8 cellular contexts compared by ENCODE assay signal in genomic region chr2:181457121-181457740, GRCh38. TPM values are rescaled to one million over a fixed set of nuclear protein-coding genes. Genes with fewer than 3 reads are reported as not detected.
DNase-seq lines count a peak whose midpoint lies in the region; ATAC-seq and TF ChIP-seq lines count a peak whose summit lies in the region.

Gene ITGA4 (plus strand): TSS chr2:181457386. CDS start chr2:181457655, 269 bp downstream.

- no peaks in the 10 kb centered on the region for H3K36me3 ChIP-seq in lower lobe of right lung

- DNase-seq in HFFc6: peak; percentile 63
- DNase-seq in NB4 (ENCODE audit: low read depth): peak; percentile 97
- DNase-seq in activated CD4-positive, alpha-beta T cell treated with anti-CD3 and anti-CD28 coated beads for 36 hours: peak; percentile 93
- DNase-seq in dedifferentiated amniotic fluid mesenchymal stem cell (ENCODE audit: extremely low spot score): peak; percentile 64
- DNase-seq in lower lobe of right lung: peak; percentile 85
- DNase-seq in stimulated activated CD8-positive, alpha-beta memory T cell treated with anti-CD3 and anti-CD28 coated beads, Interleukin-12 subunit alpha, Interleukin-12 subunit beta, amount 100 ng/mL, for 1 hour (ENCODE audit: low read depth): peak; percentile 64
- no peak for DNase-seq in cerebellar nuclear complex (lab: John Stamatoyannopoulos, UW)

- peak; percentile 86 for ATAC-seq in activated CD4-positive, alpha-beta T cell treated with anti-CD3 and anti-CD28 coated beads for 36 hours
- peak; percentile 96 to 97 for ATAC-seq in lower lobe of right lung

- peak within 1 kb of the TSS; percentile 82 for H3K27ac Mint-ChIP-seq in HFFc6
- H3K27ac Mint-ChIP-seq in activated CD4-positive, alpha-beta T cell treated with anti-CD3 and anti-CD28 coated beads for 36 hours: peak within 1 kb of the TSS; percentile 95

- H3K4me3 Mint-ChIP-seq in HFFc6: peak within 1 kb of the TSS; percentile 90
- peak within 1 kb of the TSS; percentile 91 for H3K4me3 Mint-ChIP-seq in activated CD4-positive, alpha-beta T cell treated with anti-CD3 and anti-CD28 coated beads for 36 hours

- TF ChIP-seq CTCF in GM12875 (IDR thresholded peaks at IDR 0.05; ENCODE audit: borderline replicate concordance, insufficient read depth, low read depth, low read length): peak; percentile 97
- peak; percentile 84 for TF ChIP-seq CTCF in HFFc6 (IDR thresholded peaks at IDR 0.05)
- peak; percentile 79 for TF ChIP-seq CTCF in NB4 (IDR thresholded peaks at IDR 0.05; ENCODE audit: low read depth, low read length)
- TF ChIP-seq CTCF in lower lobe of right lung (IDR thresholded peaks at IDR 0.05): peak; percentile 80

- POLR2A ChIA-PET in activated CD4-positive, alpha-beta T cell treated with anti-CD3 and anti-CD28 coated beads for 36 hours (lab: Charles Lee): no interaction called here

- H3K27me3 ChIP-seq in lower lobe of right lung (ENCODE audit: low read depth): peaks cover 15% of the 10 kb centered on the region

- H3K27me3 Mint-ChIP-seq in HFFc6 (ENCODE audit: insufficient read depth): peaks cover 3% of the 10 kb centered on the region
- H3K27me3 Mint-ChIP-seq in activated CD4-positive, alpha-beta T cell treated with anti-CD3 and anti-CD28 coated beads for 36 hours: no peaks in the 10 kb centered on the region

- H3K36me3 Mint-ChIP-seq in HFFc6 (ENCODE audit: low read depth): no peaks in the 10 kb centered on the region
- peaks cover 7% of the 10 kb centered on the region for H3K36me3 Mint-ChIP-seq in activated CD4-positive, alpha-beta T cell treated with anti-CD3 and anti-CD28 coated beads for 36 hours (ENCODE audit: low read depth)

- peak within 1 kb of the TSS; percentile 84 for H3K27ac ChIP-seq in lower lobe of right lung

- H3K9me3 Mint-ChIP-seq in HFFc6: no peaks in the 10 kb centered on the region
- no peaks in the 10 kb centered on the region for H3K9me3 Mint-ChIP-seq in activated CD4-positive, alpha-beta T cell treated with anti-CD3 and anti-CD28 coated beads for 36 hours (ENCODE audit: low read depth)

- no peaks in the 10 kb centered on the region for H3K9me3 ChIP-seq in lower lobe of right lung

- TF ChIP-seq POLR2A in NB4 (IDR thresholded peaks at IDR 0.05; ENCODE audit: extremely low read depth, insufficient read length): peak; percentile 46

- peaks cover 43% of the 10 kb centered on the region for H3K4me1 Mint-ChIP-seq in HFFc6 (ENCODE audit: low read depth)
- H3K4me1 Mint-ChIP-seq in activated CD4-positive, alpha-beta T cell treated with anti-CD3 and anti-CD28 coated beads for 36 hours: peaks cover 53% of the 10 kb centered on the region

- H3K4me3 ChIP-seq in GM12875 (ENCODE audit: low read depth, low read length): peak within 1 kb of the TSS; percentile 94
- peak within 1 kb of the TSS; percentile 97 for H3K4me3 ChIP-seq in NB4 (ENCODE audit: low read depth, low read length)
- peak within 1 kb of the TSS; percentile 63 for H3K4me3 ChIP-seq in lower lobe of right lung

- intact Hi-C loops in activated CD4-positive, alpha-beta T cell treated with anti-CD3 and anti-CD28 coated beads for 36 hours (cut with DNase I, micrococcal nuclease): loop anchor here (1.0 to 5.0 kb wide), 9 partner anchors 26 to 475 kb away; partner anchors contain the start of gene UBE2E3 (in 1 of the 2)
- intact Hi-C loops in lower lobe of right lung (cut with DNase I): no loop called here

- CTCF ChIA-PET in activated CD4-positive, alpha-beta T cell treated with anti-CD3 and anti-CD28 coated beads for 36 hours (lab: Charles Lee): interaction anchor here (0.8 to 6.7 kb wide), 14 partner anchors 10 to 352 kb away, joined by 3 to 55 read pairs (median 3); no protein-coding TSS in a partner anchor

- peaks cover 33% of the 10 kb centered on the region for H3K4me1 ChIP-seq in lower lobe of right lung

RNA-seq across cellular contexts. Expression of gene ITGA4, which starts in this region (rescaled TPM):
- total RNA-seq in HFFc6 (2021; fragmentation: NEBNext Ultra II Directional; extraction: Animal tissue kit (Norgen Biotek cat#: 25700)): 10 to 100 TPM; 21.0 to 33.5 (median 30.4) TPM
- total RNA-seq in activated CD4-positive, alpha-beta T cell treated with anti-CD3 and anti-CD28 coated beads for 36 hours: 10 to 100 TPM; 27.7 to 33.6 TPM
- total RNA-seq in lower lobe of right lung: 24.0 TPM

Comparison
In these comparisons a context has a peak if more than half of its experiments do, and no peak if none do; other contexts are left out.
1. DNase-seq: peak in HFFc6 (single experiment), NB4 (single experiment), activated CD4-positive, alpha-beta T cell treated with anti-CD3 and anti-CD28 coated beads for 36 hours (single experiment), dedifferentiated amniotic fluid mesenchymal stem cell (single experiment), lower lobe of right lung (single experiment) and stimulated activated CD8-positive, alpha-beta memory T cell treated with anti-CD3 and anti-CD28 coated beads, Interleukin-12 subunit alpha, Interleukin-12 subunit beta, amount 100 ng/mL, for 1 hour (single experiment); none in cerebellar nuclear complex (0 of 2).
2. Peak in every context shown above with its lines, with median percentiles within 50 percentile points of each other: H3K4me3 ChIP-seq and CTCF ChIP-seq.